Comparison of ENCODE assay signal across 1 cellular context in genomic region chr7:2970307-2970664, GRCh38.
TF ChIP-seq lines count a peak whose summit lies in the region.

No MANE protein-coding gene starts in this region.

TF ChIP-seq in K562, 482 proteins besides CTCF, POLR2A, EP300 and RAD21 (continued from another document):
- peak; percentile 79; the same call in 1 of the 2 replicates for TF ChIP-seq ZNF24 (IDR thresholded peaks at IDR 0.05)
